26 cellular contexts compared by ENCODE assay signal in genomic region chr13:38399540-38399939, GRCh38. TPM values are rescaled to one million over a fixed set of nuclear protein-coding genes. Genes with fewer than 3 reads are reported as not detected.
DNase-seq lines count a peak whose midpoint lies in the region; ATAC-seq and TF ChIP-seq lines count a peak whose summit lies in the region.
"Had no signal": no experiment of that assay in that cellular context is flagged by ENCODE, and none has a peak within 500 bp of the region (broad histone marks: within the 10 kb centered on the region; RNA-seq: fewer than 3 reads in every experiment).

No MANE protein-coding gene starts in this region.

- no peak overlapping the region for H3K4me3 ChIP-seq in hepatocyte
- H3K4me3 ChIP-seq: GM23338, PC-9, SJCRH30 had no signal

- intact Hi-C loops in Calu3 (cut with micrococcal nuclease; ENCODE audit: unreplicated experiment), result no loop called here

- H3K9me2 ChIP-seq in hepatocyte (replicated peaks; ENCODE audit: insufficient read depth), result no peaks in the 10 kb centered on the region

- no peaks in the 10 kb centered on the region for H4K20me1 ChIP-seq in hepatocyte (ENCODE audit: insufficient read depth, poor library complexity, severe bottlenecking)

- H3K27me3 ChIP-seq in hepatocyte, result no peaks in the 10 kb centered on the region
- H3K27me3 ChIP-seq: SJCRH30 had no signal

- no peak for TF ChIP-seq CTCF in hepatocyte (IDR thresholded peaks at IDR 0.05; ENCODE audit: poor library complexity)
- no peak for TF ChIP-seq CTCF in nephron (IDR thresholded peaks at IDR 0.05; ENCODE audit: unreplicated experiment in 3 of 3)
- TF ChIP-seq CTCF in Calu3 (IDR thresholded peaks at IDR 0.05; ENCODE audit: unreplicated experiment), result no peak

- ATAC-seq in HG03175 (IDR thresholded peaks at IDR 0.05; ENCODE audit: unreplicated experiment) (no peak), SK-N-SH treated with all-trans-retinoic acid at 6 μM for 48 hours (no peak)
- ATAC-seq: GM23338, Right ventricle myocardium inferior had no signal

- H3K27ac Mint-ChIP-seq in nephron (peak overlapping the region; percentile 90 to 95 (median 92)), Calu3 (ENCODE audit: unreplicated experiment) (no peak overlapping the region)
- H3K27ac Mint-ChIP-seq: CD4-positive, CD25-positive, alpha-beta regulatory T cell; GM23338; H9 had no signal

- H3K36me3 ChIP-seq in hepatocyte (replicated peaks; ENCODE audit: insufficient read depth, low read depth), result no peaks in the 10 kb centered on the region
- H3K36me3 ChIP-seq: SJCRH30 had no signal

- no peak overlapping the region for H3K27ac ChIP-seq in hepatocyte
- H3K27ac ChIP-seq: KMS-11, PC-9, SJCRH30 had no signal

- H3K27me3 Mint-ChIP-seq in nephron (ENCODE audit: low read depth) (no peaks in the 10 kb centered on the region), Calu3 (ENCODE audit: unreplicated experiment) (no peaks in the 10 kb centered on the region)
- H3K27me3 Mint-ChIP-seq: CD4-positive, CD25-positive, alpha-beta regulatory T cell had no signal

- CTCF ChIA-PET in Calu3 (lab: Charles Lee), result no interaction called here

- H2AFZ ChIP-seq in hepatocyte, result no peak overlapping the region
- H2AFZ ChIP-seq: GM23338, PC-9 had no signal

- WGBS in hepatocyte (ENCODE audit: low lambda C conversion rate, missing lambda C conversion rate), result 34% methylated on average over 2 of the region's 2 CpGs

- no peaks in the 10 kb centered on the region for H3K9me3 Mint-ChIP-seq in nephron
- H3K9me3 Mint-ChIP-seq in Calu3 (ENCODE audit: low read depth, unreplicated experiment), result peaks cover 2% of the 10 kb centered on the region
- H3K9me3 Mint-ChIP-seq: CD4-positive, CD25-positive, alpha-beta regulatory T cell; GM23338 had no signal

- H3K4me2 ChIP-seq in hepatocyte, result peak overlapping the region; percentile 8
- H3K4me2 ChIP-seq: GM23338, KMS-11, PC-9 had no signal

- DNase-seq in SKM-1 treated with dmso at 0.1 percent for 144 hours (lab: John Stamatoyannopoulos, UW; ENCODE audit: unreplicated experiment) (peak; percentile 4), SKM-1 (lab: John Stamatoyannopoulos, UW; ENCODE audit: unreplicated experiment) (no peak), hepatocyte (ENCODE audit: low spot score) (no peak), Calu3 (no peak), NCI-H2107 treated with DMSO at 0.1 percent for 48 hours (lab: John Stamatoyannopoulos, UW; ENCODE audit: unreplicated experiment) (no peak)
- DNase-seq: 8988T; CD4-positive, CD25-positive, alpha-beta regulatory T cell; COR-L47; H9; MM.1S; NCI-H1092; NCI-H1417 treated with DMSO at 0.1 percent for 48 hours; NCI-H187; NCI-H2081 treated with DMSO at 0.1 percent for 48 hours; NCI-H446 treated with DMSO at 0.1 percent for 48 hours; NCI-H526; NCI-H82; NK-92 treated with Interleukin-12 subunit alpha and Interleukin-12 subunit beta, amount 100 ng/mL, for 24 hours; PC-9 had no signal

- H3K36me3 Mint-ChIP-seq in nephron (ENCODE audit: low read depth) (no peaks in the 10 kb centered on the region), Calu3 (ENCODE audit: insufficient read depth, unreplicated experiment) (no peaks in the 10 kb centered on the region)
- H3K36me3 Mint-ChIP-seq: CD4-positive, CD25-positive, alpha-beta regulatory T cell had no signal

- H3K4me1 ChIP-seq in hepatocyte (ENCODE audit: insufficient read depth), result peaks cover 6% of the 10 kb centered on the region

- no peaks in the 10 kb centered on the region for H3K79me2 ChIP-seq in hepatocyte

- BruUV-seq in Calu3 (replicated peaks; lab: Mats Ljungman, UMichigan), result no TSS peak

- H3K9me3 ChIP-seq in hepatocyte (ENCODE audit: low read depth), result no peaks in the 10 kb centered on the region
- H3K9me3 ChIP-seq: SJCRH30 had no signal

- H3K4me1 Mint-ChIP-seq in nephron, result peaks cover 33% of the 10 kb centered on the region
- no peaks in the 10 kb centered on the region for H3K4me1 Mint-ChIP-seq in Calu3 (ENCODE audit: low read depth, unreplicated experiment)
- H3K4me1 Mint-ChIP-seq: CD4-positive, CD25-positive, alpha-beta regulatory T cell; GM23338 had no signal

- H3K4me3 Mint-ChIP-seq in nephron (peak overlapping the region in 2 of 3 experiments; percentile 14 to 26), Calu3 (ENCODE audit: low read depth, unreplicated experiment) (no peak overlapping the region)
- H3K4me3 Mint-ChIP-seq: CD4-positive, CD25-positive, alpha-beta regulatory T cell; GM23338; H9 had no signal

TF ChIP-seq in SK-N-SH treated with all-trans-retinoic acid at 6 μM for 48 hours, 23 proteins besides CTCF, POLR2A, EP300 and RAD21:
- TF ChIP-seq TCF4 (CRISPR knock-in tag; IDR thresholded peaks at IDR 0.05; ENCODE audit: borderline replicate concordance) (no peak), ZNF8 (CRISPR knock-in tag; IDR thresholded peaks at IDR 0.05) (no peak), GLIS3 (CRISPR knock-in tag; IDR thresholded peaks at IDR 0.05) (no peak), OSR1 (CRISPR knock-in tag; IDR thresholded peaks at IDR 0.05) (no peak), CSDC2 (CRISPR knock-in tag; IDR thresholded peaks at IDR 0.05) (no peak), SNAI2 (CRISPR knock-in tag; IDR thresholded peaks at IDR 0.05) (no peak), TOX (CRISPR knock-in tag; IDR thresholded peaks at IDR 0.05; ENCODE audit: borderline replicate concordance) (no peak), ZFP30 (CRISPR knock-in tag; IDR thresholded peaks at IDR 0.05) (no peak), ZNF70 (CRISPR knock-in tag; IDR thresholded peaks at IDR 0.05) (no peak), ARNTL (CRISPR knock-in tag; IDR thresholded peaks at IDR 0.05; ENCODE audit: borderline replicate concordance, low read depth) (no peak), ISL1 (CRISPR knock-in tag; IDR thresholded peaks at IDR 0.05) (no peak), ZNF565 (CRISPR knock-in tag; conservative IDR thresholded peaks at IDR 0.05; ENCODE audit: low read depth) (no peak), POU6F1 (CRISPR knock-in tag; IDR thresholded peaks at IDR 0.05; ENCODE audit: borderline replicate concordance, low read depth) (no peak), ZFP3 (CRISPR knock-in tag; IDR thresholded peaks at IDR 0.05) (no peak)
- TF ChIP-seq, protein P1, sequence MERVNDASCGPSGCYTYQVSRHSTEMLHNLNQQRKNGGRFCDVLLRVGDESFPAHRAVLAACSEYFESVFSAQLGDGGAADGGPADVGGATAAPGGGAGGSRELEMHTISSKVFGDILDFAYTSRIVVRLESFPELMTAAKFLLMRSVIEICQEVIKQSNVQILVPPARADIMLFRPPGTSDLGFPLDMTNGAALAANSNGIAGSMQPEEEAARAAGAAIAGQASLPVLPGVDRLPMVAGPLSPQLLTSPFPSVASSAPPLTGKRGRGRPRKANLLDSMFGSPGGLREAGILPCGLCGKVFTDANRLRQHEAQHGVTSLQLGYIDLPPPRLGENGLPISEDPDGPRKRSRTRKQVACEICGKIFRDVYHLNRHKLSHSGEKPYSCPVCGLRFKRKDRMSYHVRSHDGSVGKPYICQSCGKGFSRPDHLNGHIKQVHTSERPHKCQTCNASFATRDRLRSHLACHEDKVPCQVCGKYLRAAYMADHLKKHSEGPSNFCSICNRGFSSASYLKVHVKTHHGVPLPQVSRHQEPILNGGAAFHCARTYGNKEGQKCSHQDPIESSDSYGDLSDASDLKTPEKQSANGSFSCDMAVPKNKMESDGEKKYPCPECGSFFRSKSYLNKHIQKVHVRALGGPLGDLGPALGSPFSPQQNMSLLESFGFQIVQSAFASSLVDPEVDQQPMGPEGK (CRISPR knock-in tag; IDR thresholded peaks at IDR 0.05; ENCODE audit: borderline replicate concordance), result no peak
- TF ChIP-seq, protein P2, sequence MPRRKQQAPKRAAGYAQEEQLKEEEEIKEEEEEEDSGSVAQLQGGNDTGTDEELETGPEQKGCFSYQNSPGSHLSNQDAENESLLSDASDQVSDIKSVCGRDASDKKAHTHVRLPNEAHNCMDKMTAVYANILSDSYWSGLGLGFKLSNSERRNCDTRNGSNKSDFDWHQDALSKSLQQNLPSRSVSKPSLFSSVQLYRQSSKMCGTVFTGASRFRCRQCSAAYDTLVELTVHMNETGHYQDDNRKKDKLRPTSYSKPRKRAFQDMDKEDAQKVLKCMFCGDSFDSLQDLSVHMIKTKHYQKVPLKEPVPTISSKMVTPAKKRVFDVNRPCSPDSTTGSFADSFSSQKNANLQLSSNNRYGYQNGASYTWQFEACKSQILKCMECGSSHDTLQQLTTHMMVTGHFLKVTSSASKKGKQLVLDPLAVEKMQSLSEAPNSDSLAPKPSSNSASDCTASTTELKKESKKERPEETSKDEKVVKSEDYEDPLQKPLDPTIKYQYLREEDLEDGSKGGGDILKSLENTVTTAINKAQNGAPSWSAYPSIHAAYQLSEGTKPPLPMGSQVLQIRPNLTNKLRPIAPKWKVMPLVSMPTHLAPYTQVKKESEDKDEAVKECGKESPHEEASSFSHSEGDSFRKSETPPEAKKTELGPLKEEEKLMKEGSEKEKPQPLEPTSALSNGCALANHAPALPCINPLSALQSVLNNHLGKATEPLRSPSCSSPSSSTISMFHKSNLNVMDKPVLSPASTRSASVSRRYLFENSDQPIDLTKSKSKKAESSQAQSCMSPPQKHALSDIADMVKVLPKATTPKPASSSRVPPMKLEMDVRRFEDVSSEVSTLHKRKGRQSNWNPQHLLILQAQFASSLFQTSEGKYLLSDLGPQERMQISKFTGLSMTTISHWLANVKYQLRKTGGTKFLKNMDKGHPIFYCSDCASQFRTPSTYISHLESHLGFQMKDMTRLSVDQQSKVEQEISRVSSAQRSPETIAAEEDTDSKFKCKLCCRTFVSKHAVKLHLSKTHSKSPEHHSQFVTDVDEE (CRISPR knock-in tag; IDR thresholded peaks at IDR 0.05), result no peak
TF ChIP-seq in SK-N-SH treated with all-trans-retinoic acid at 6 μM for 48 hours: peak in this region for 0.

RNA-seq across cellular contexts. Expression of gene UFM1, which starts 49.9 kb away (rescaled TPM):
- total RNA-seq in hepatocyte, result 128 and 129 TPM in 2 replicates
- 80.4 and 89.5 TPM in 2 replicates for polyA plus RNA-seq in hepatocyte
- total RNA-seq in Calu3 (2022), result 40.1 and 44.0 TPM in 2 replicates
